Comparison of ENCODE assay signal across 1 cellular context in the genomic region with DNA sequence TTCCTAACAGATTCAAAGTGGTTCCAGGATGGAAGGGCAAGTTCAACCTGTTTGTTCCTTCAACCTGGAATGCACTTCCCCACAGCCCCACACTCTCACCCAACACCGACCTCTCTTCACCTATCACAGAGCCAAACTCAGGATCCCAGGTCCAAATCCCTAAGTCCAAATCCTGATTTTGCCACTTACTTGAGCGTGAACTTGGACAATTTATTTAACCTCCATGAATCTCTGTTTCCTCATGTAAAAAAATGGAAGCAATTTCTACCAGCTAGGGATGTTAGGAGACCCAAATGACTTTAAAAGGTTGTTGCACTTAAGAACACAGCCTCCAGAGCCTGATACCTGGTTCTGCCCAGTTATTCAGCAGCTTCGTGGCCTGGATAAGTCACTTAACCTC.
TF ChIP-seq lines count a peak whose summit lies in the region.

No MANE protein-coding gene starts in this region.

TF ChIP-seq in K562, 482 proteins besides CTCF, POLR2A, EP300 and RAD21 (continued from another document):
- TF ChIP-seq NR2F6 (CRISPR knock-in tag; IDR thresholded peaks at IDR 0.05) (no peak), DPF2 (IDR thresholded peaks at IDR 0.05) (no peak), NR2C1 (IDR thresholded peaks at IDR 0.05) (no peak), NR2C1 (tag; IDR thresholded peaks at IDR 0.05) (no peak), EWSR1 (IDR thresholded peaks at IDR 0.05; ENCODE audit: borderline replicate concordance, low read depth, partially characterized antibody) (no peak), NFIC (IDR thresholded peaks at IDR 0.05) (no peak), RNF219 (CRISPR knock-in tag; IDR thresholded peaks at IDR 0.05) (no peak), MECOM (CRISPR knock-in tag; IDR thresholded peaks at IDR 0.05) (no peak), RFX5 (IDR thresholded peaks at IDR 0.05; ENCODE audit: low read depth, low read length) (no peak), ZBTB7A (IDR thresholded peaks at IDR 0.05; ENCODE audit: borderline replicate concordance, control insufficient read depth, low read depth, low read length) (no peak)
TF ChIP-seq in K562: peak in this region for 0.
